ENCODE assay signal across 1 cellular context in genomic region chr1:162530318-162530984, GRCh38.
TF ChIP-seq lines count a peak whose summit lies in the region.

No MANE protein-coding gene starts in this region.

TF ChIP-seq in GM12878, 131 proteins besides CTCF, POLR2A, EP300 and RAD21 (continued from another document and continues in another):
- TF ChIP-seq REST (IDR thresholded peaks at IDR 0.05; ENCODE audit: low read depth, low read length) (no peak), SREBF2 (IDR thresholded peaks at IDR 0.05; ENCODE audit: low read length) (no peak), MLLT1 (IDR thresholded peaks at IDR 0.05) (no peak), NFXL1 (IDR thresholded peaks at IDR 0.05; ENCODE audit: borderline replicate concordance) (no peak), CREM (IDR thresholded peaks at IDR 0.05; ENCODE audit: low read depth) (0 out of 2 replicates have a peak, but pooled peaks have one; percentile 23), TAF1 (IDR thresholded peaks at IDR 0.05; ENCODE audit: borderline replicate concordance, low read depth, low read length) (no peak), ZSCAN29 (IDR thresholded peaks at IDR 0.05) (no peak), KDM1A (IDR thresholded peaks at IDR 0.05; ENCODE audit: borderline replicate concordance) (no peak), SUZ12 (IDR thresholded peaks at IDR 0.05; ENCODE audit: unreplicated experiment) (no peak), E2F8 (IDR thresholded peaks at IDR 0.05; ENCODE audit: low read depth, partially characterized antibody) (no peak), MAX (IDR thresholded peaks at IDR 0.05; ENCODE audit: low read depth, low read length) (no peak), JUNB (IDR thresholded peaks at IDR 0.05) (peak; percentile 16; the same call in 1 of the 2 replicates), IKZF2 (IDR thresholded peaks at IDR 0.05) (peak; percentile 8 to 41; a peak in 1 of 4 replicates), ZNF207 (IDR thresholded peaks at IDR 0.05; ENCODE audit: borderline replicate concordance) (no peak), SMC3 (IDR thresholded peaks at IDR 0.05; ENCODE audit: borderline replicate concordance, low read length) (no peak), BCL11A (IDR thresholded peaks at IDR 0.05; ENCODE audit: low read depth, low read length) (0 out of 2 replicates have a peak, but pooled peaks have one; percentile 6), NFIC (IDR thresholded peaks at IDR 0.05; ENCODE audit: low read depth, low read length) (no peak; the same call in none of the 2 replicates), JUND (IDR thresholded peaks at IDR 0.05; ENCODE audit: low read depth, low read length) (no peak), ZBTB11 (CRISPR knock-in tag; IDR thresholded peaks at IDR 0.05) (no peak), ATF2 (IDR thresholded peaks at IDR 0.05; ENCODE audit: low read length) (no peak), CHD2 (IDR thresholded peaks at IDR 0.05; ENCODE audit: borderline replicate concordance, low read depth, low read length) (no peak), ZNF592 (IDR thresholded peaks at IDR 0.05) (no peak), IRF4 (IDR thresholded peaks at IDR 0.05; ENCODE audit: low read depth, low read length) (no peak), ZNF622 (IDR thresholded peaks at IDR 0.05) (no peak), ZBTB40 (IDR thresholded peaks at IDR 0.05; ENCODE audit: borderline replicate concordance) (no peak), CBX3 (IDR thresholded peaks at IDR 0.05; ENCODE audit: borderline replicate concordance, low read depth) (no peak), SREBF1 (IDR thresholded peaks at IDR 0.05; ENCODE audit: low read length) (no peak), EED (IDR thresholded peaks at IDR 0.05; ENCODE audit: low read depth) (0 out of 2 replicates have a peak, but pooled peaks have one; percentile 29), RELB (IDR thresholded peaks at IDR 0.05; ENCODE audit: low read depth) (no peak)
